Comparison of ENCODE assay signal across 19 cellular contexts in the genomic region with DNA sequence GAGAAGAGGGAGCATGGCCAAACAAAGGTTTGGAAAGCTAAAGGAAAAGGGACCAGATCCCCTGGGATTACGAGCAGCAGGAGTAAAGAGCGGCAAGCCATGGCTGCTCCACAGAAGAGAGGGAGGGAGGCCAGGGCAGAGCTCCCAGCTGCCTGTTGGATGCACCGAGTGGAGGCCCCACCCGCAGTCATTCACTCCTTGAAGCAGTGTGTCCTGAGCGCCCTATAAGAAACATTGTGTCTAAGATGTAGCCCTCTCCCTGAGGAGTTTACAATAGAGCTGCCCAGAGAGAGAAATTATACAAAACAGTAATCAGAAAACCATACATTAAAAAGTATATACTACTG. TPM values are rescaled to one million over a fixed set of nuclear protein-coding genes. Genes with fewer than 3 reads are reported as not detected.
DNase-seq lines count a peak whose midpoint lies in the region; ATAC-seq and TF ChIP-seq lines count a peak whose summit lies in the region.
"Had no signal": no experiment of that assay in that cellular context is flagged by ENCODE, and none has a peak within 500 bp of the region (broad histone marks: within the 10 kb centered on the region; RNA-seq: fewer than 3 reads in every experiment).

No MANE protein-coding gene starts in this region.

- TF ChIP-seq CTCF in chondrocyte (IDR thresholded peaks at IDR 0.05) (peak; percentile 5), thyroid gland (IDR thresholded peaks at IDR 0.05) (no peak), lower lobe of right lung (IDR thresholded peaks at IDR 0.05) (no peak)

- no peak overlapping the region for H3K4me3 Mint-ChIP-seq in chondrocyte (ENCODE audit: unreplicated experiment)
- H3K4me3 Mint-ChIP-seq: activated naive CD4-positive, alpha-beta T cell treated with anti-CD3 and anti-CD28 coated beads, Interleukin-2, amount 10 ng/mL, durations not matched to agents 7 days and 5 days; activated T-cell treated with anti-CD3 and anti-CD28 coated beads, Interleukin-2, amount 50 U/mL, for 4 hours; CD8-positive, alpha-beta memory T cell; H9; natural killer cell had no signal

- H3K27ac Mint-ChIP-seq in chondrocyte (ENCODE audit: unreplicated experiment) = no peak overlapping the region
- H3K27ac Mint-ChIP-seq: activated naive CD4-positive, alpha-beta T cell treated with anti-CD3 and anti-CD28 coated beads, Interleukin-2, amount 10 ng/mL, durations not matched to agents 7 days and 5 days; CD8-positive, alpha-beta memory T cell; natural killer cell had no signal

- intact Hi-C loops in thyroid gland (cut with DNase I) (no loop called here), lower lobe of right lung (cut with DNase I) (no loop called here)

- H3K27me3 Mint-ChIP-seq in chondrocyte (ENCODE audit: low read depth) = peaks cover 9% of the 10 kb centered on the region

- TF ChIP-seq POLR2A in thyroid gland (IDR thresholded peaks at IDR 0.05) = no peak

- H3K27me3 ChIP-seq in layer of hippocampus (ENCODE audit: control insufficient read depth, insufficient read depth, low read length) = peaks cover 4% of the 10 kb centered on the region
- H3K27me3 ChIP-seq in thyroid gland = no peaks in the 10 kb centered on the region
- no peaks in the 10 kb centered on the region for H3K27me3 ChIP-seq in lower lobe of right lung (ENCODE audit: low read depth)

- DNase-seq in DMS79 treated with DMSO at 0.1 percent for 48 hours (lab: John Stamatoyannopoulos, UW) = peak; percentile 63
- DNase-seq in DMS79 (lab: John Stamatoyannopoulos, UW) = no peak
- DNase-seq in chondrocyte (ENCODE audit: low spot score) = no peak
- no peak for DNase-seq in thyroid gland
- no peak for DNase-seq in lower lobe of right lung
- no peak for DNase-seq in cortex of kidney (lab: John Stamatoyannopoulos, UW)
- DNase-seq: activated CD4-positive, alpha-beta T cell treated with anti-CD3 and anti-CD28 coated beads for 1 hour; activated naive CD4-positive, alpha-beta T cell treated with anti-CD3 and anti-CD28 coated beads, Interleukin-2, amount 10 ng/mL, durations not matched to agents 7 days and 5 days; activated T-cell treated with anti-CD3 and anti-CD28 coated beads, Interleukin-2, amount 50 U/mL, for 4 hours; CD8-positive, alpha-beta memory T cell; H9; natural killer cell; PC-9; SIG-M5; T-helper 1 cell had no signal

- no peaks in the 10 kb centered on the region for H3K9me3 ChIP-seq in thyroid gland
- H3K9me3 ChIP-seq in lower lobe of right lung = no peaks in the 10 kb centered on the region

- ATAC-seq in lower lobe of right lung (no peak), HG02610 (IDR thresholded peaks at IDR 0.05; ENCODE audit: unreplicated experiment) (no peak)
- ATAC-seq: activated T-cell treated with anti-CD3 and anti-CD28 coated beads, Interleukin-2, amount 50 U/mL, for 4 hours; GM12878; natural killer cell had no signal

- no peaks in the 10 kb centered on the region for H3K9me3 Mint-ChIP-seq in chondrocyte (ENCODE audit: low read depth)
- H3K9me3 Mint-ChIP-seq: activated naive CD4-positive, alpha-beta T cell treated with anti-CD3 and anti-CD28 coated beads, Interleukin-2, amount 10 ng/mL, durations not matched to agents 7 days and 5 days; activated T-cell treated with anti-CD3 and anti-CD28 coated beads, Interleukin-2, amount 50 U/mL, for 4 hours; CD8-positive, alpha-beta memory T cell; H9; natural killer cell had no signal

- peaks cover 7% of the 10 kb centered on the region for H3K36me3 Mint-ChIP-seq in chondrocyte (ENCODE audit: low read depth)
- H3K36me3 Mint-ChIP-seq: activated naive CD4-positive, alpha-beta T cell treated with anti-CD3 and anti-CD28 coated beads, Interleukin-2, amount 10 ng/mL, durations not matched to agents 7 days and 5 days; natural killer cell had no signal

- H3K27ac ChIP-seq in layer of hippocampus (ENCODE audit: low read depth, low read length) (peak overlapping the region; percentile 21), thyroid gland (peak overlapping the region; percentile 44 to 83 (median 65)), lower lobe of right lung (no peak overlapping the region)
- H3K27ac ChIP-seq: 22Rv1, PC-9 had no signal

- 58 to 59% methylated on average over 5 of the region's 5 CpGs for WGBS in thyroid gland, 2 donors

- H3K4me1 Mint-ChIP-seq in chondrocyte (ENCODE audit: low read depth) = peaks cover 43% of the 10 kb centered on the region
- H3K4me1 Mint-ChIP-seq: activated naive CD4-positive, alpha-beta T cell treated with anti-CD3 and anti-CD28 coated beads, Interleukin-2, amount 10 ng/mL, durations not matched to agents 7 days and 5 days; CD8-positive, alpha-beta memory T cell; natural killer cell had no signal

- H3K4me1 ChIP-seq in thyroid gland = peaks cover 52 to 63% of the 10 kb centered on the region in 2 donors
- peaks cover 63% of the 10 kb centered on the region for H3K4me1 ChIP-seq in lower lobe of right lung

- no peaks in the 10 kb centered on the region for H3K36me3 ChIP-seq in thyroid gland
- no peaks in the 10 kb centered on the region for H3K36me3 ChIP-seq in lower lobe of right lung

- H3K4me3 ChIP-seq in thyroid gland (replicated peaks in 1 of 3) = no peak overlapping the region
- no peak overlapping the region for H3K4me3 ChIP-seq in lower lobe of right lung
- H3K4me3 ChIP-seq: GM12878, PC-9 had no signal

RNA-seq across cellular contexts. Expression of gene CSNK2A3, which starts 54.7 kb away (rescaled TPM):
- total RNA-seq in chondrocyte (1.2 to 3.5 TPM (median 2.7 TPM) in 3 replicates), thyroid gland (1 to 10 TPM; 2.8 to 9.5 (median 3.8) TPM), lower lobe of right lung (2.6 TPM)
